1 cellular context compared by ENCODE assay signal in genomic region chr17:32278815-32279214, GRCh38.
TF ChIP-seq lines count a peak whose summit lies in the region.

No MANE protein-coding gene starts in this region.

TF ChIP-seq in K562, 482 proteins besides CTCF, POLR2A, EP300 and RAD21:
- TF ChIP-seq TBP (optimal IDR thresholded peaks at IDR 0.05; ENCODE audit: low read depth, low read length) (no peak), ZNF121 (CRISPR knock-in tag; conservative IDR thresholded peaks at IDR 0.05) (peak; percentile 67)
